1 cellular context compared by ENCODE assay signal in genomic region chr16:11852092-11852809, GRCh38.
TF ChIP-seq lines count a peak whose summit lies in the region.

No MANE protein-coding gene starts in this region.

TF ChIP-seq in GM12878, 131 proteins besides CTCF, POLR2A, EP300 and RAD21 (continued from another document):
- no peak for TF ChIP-seq PRDM15 (CRISPR knock-in tag; IDR thresholded peaks at IDR 0.05)
TF ChIP-seq in GM12878: peak in this region for 1.
